2 cellular contexts compared by ENCODE assay signal in genomic region chr7:134777470-134777869, GRCh38.
TF ChIP-seq lines count a peak whose summit lies in the region.

No MANE protein-coding gene starts in this region.

TF ChIP-seq in neural cell, 6 proteins besides CTCF, POLR2A, EP300 and RAD21:
- peak; percentile 12 for TF ChIP-seq POLR2AphosphoS5 (IDR thresholded peaks at IDR 0.05)
- no peak for TF ChIP-seq EZH2 (IDR thresholded peaks at IDR 0.05; ENCODE audit: borderline replicate concordance, insufficient read depth, low read length, poor library complexity, severe bottlenecking)
- no peak for TF ChIP-seq MXI1 (conservative IDR thresholded peaks at IDR 0.05; ENCODE audit: poor library complexity, severe bottlenecking)
- no peak for TF ChIP-seq TAF1 (IDR thresholded peaks at IDR 0.05; ENCODE audit: low read depth)
- no peak for TF ChIP-seq SMC3 (conservative IDR thresholded peaks at IDR 0.05; ENCODE audit: poor library complexity)

TF ChIP-seq in HepG2, 621 proteins besides CTCF, POLR2A, EP300 and RAD21:
- TF ChIP-seq AHR (CRISPR knock-in tag; IDR thresholded peaks at IDR 0.05) = no peak
- no peak for TF ChIP-seq TIGD3 (CRISPR knock-in tag; IDR thresholded peaks at IDR 0.05; ENCODE audit: borderline replicate concordance)
- no peak for TF ChIP-seq MAFF (IDR thresholded peaks at IDR 0.05; ENCODE audit: low read depth, low read length)
- no peak for TF ChIP-seq CREBL2 (CRISPR knock-in tag; IDR thresholded peaks at IDR 0.05; ENCODE audit: borderline replicate concordance)
- TF ChIP-seq KIAA2018 (CRISPR knock-in tag; IDR thresholded peaks at IDR 0.05; ENCODE audit: borderline replicate concordance) = no peak
- TF ChIP-seq MXI1 (IDR thresholded peaks at IDR 0.05; ENCODE audit: borderline replicate concordance, low read depth, low read length) = no peak
- no peak for TF ChIP-seq ZNF142 (CRISPR knock-in tag; IDR thresholded peaks at IDR 0.05)
- no peak for TF ChIP-seq THAP11 (CRISPR knock-in tag; IDR thresholded peaks at IDR 0.05)
- TF ChIP-seq ZNF609 (CRISPR knock-in tag; IDR thresholded peaks at IDR 0.05; ENCODE audit: borderline replicate concordance) = no peak
TF ChIP-seq in HepG2: peak in this region for 0.
